Comparison of ENCODE assay signal across 29 cellular contexts in genomic region chr4:145345401-145345800, GRCh38.
"Had no signal": no experiment of that assay in that cellular context is flagged by ENCODE, and none has a peak within 500 bp of the region (broad histone marks: within the 10 kb centered on the region; RNA-seq: fewer than 3 reads in every experiment).

No MANE protein-coding gene starts in this region.

- H3K27me3 Mint-ChIP-seq: progenitor cell of endocrine pancreas had no signal

- H3K36me3 Mint-ChIP-seq: activated naive CD8-positive, alpha-beta T cell treated with anti-CD3 and anti-CD28 coated beads for 36 hours; stimulated activated memory B cell treated with anti-CD40 and anti-IgM and Interleukin-4, amounts not matched to agents 10 μg/mL and 1 μg/mL and 100 μg/mL, for 72 hours had no signal

- H3K4me1 Mint-ChIP-seq: activated B cell treated with CpG ODN at 0.5 μM for 24 hours; activated naive CD8-positive, alpha-beta T cell treated with anti-CD3 and anti-CD28 coated beads for 36 hours; stimulated activated memory B cell treated with anti-CD40 and anti-IgM and Interleukin-4, amounts not matched to agents 10 μg/mL and 1 μg/mL and 100 μg/mL, for 72 hours; stimulated activated naive CD8-positive, alpha-beta T cell treated with anti-CD3 and anti-CD28 coated beads, Interleukin-15, amount 100 ng/mL, for 72 hours had no signal

- DNase-seq: activated B cell treated with CpG ODN at 0.5 μM for 24 hours; activated effector memory CD4-positive, alpha-beta T cell treated with Interleukin-2 at 50 U/mL for 16 hours; activated naive CD4-positive, alpha-beta T cell treated with Interleukin-2 at 50 U/mL for 16 hours; activated naive CD8-positive, alpha-beta T cell treated with anti-CD3 and anti-CD28 coated beads for 36 hours; activated T-cell treated with anti-CD3 and anti-CD28 coated beads for 4 hours; adrenal gland; body of pancreas; cerebellar nuclear complex; cortex of kidney; effector memory CD8-positive, alpha-beta T cell; islet precursor cell; left cardiac atrium; left ventricle myocardium superior; ovary; retina; small intestine; stimulated activated CD4-positive, alpha-beta T cell treated with anti-CD3 and anti-CD28 coated beads, Interleukin-1b, Interleukin-23, amount 100 ng/mL, for 48 hours; stimulated activated CD4-positive, alpha-beta T cell treated with anti-CD3 and anti-CD28 coated beads, Interleukin-4, amount 100 ng/mL, for 4 hours; stimulated activated CD8-positive, alpha-beta memory T cell treated with anti-CD3 and anti-CD28 coated beads, Interleukin-4, amount 100 ng/mL, for 48 hours; stimulated activated naive CD8-positive, alpha-beta T cell treated with anti-CD3 and anti-CD28 coated beads, Interleukin-15, amount 100 ng/mL, for 72 hours; substantia nigra; T-helper 1 cell had no signal

- H3K4me3 Mint-ChIP-seq: activated B cell treated with CpG ODN at 0.5 μM for 24 hours; activated naive CD8-positive, alpha-beta T cell treated with anti-CD3 and anti-CD28 coated beads for 36 hours; effector memory CD8-positive, alpha-beta T cell; nephron; stimulated activated memory B cell treated with anti-CD40 and anti-IgM and Interleukin-4, amounts not matched to agents 10 μg/mL and 1 μg/mL and 100 μg/mL, for 72 hours; stimulated activated naive CD8-positive, alpha-beta T cell treated with anti-CD3 and anti-CD28 coated beads, Interleukin-15, amount 100 ng/mL, for 72 hours; T-helper 2 cell treated with Interferon-gamma antibody and Interleukin-4, amounts not matched to agents 5 μg/mL and 100 μg/mL, for 36 hours had no signal

- H3K9me3 ChIP-seq: adrenal gland, body of pancreas, ovary, upper lobe of left lung, vagina had no signal

- H3K27ac Mint-ChIP-seq: activated B cell treated with CpG ODN at 0.5 μM for 24 hours; activated naive CD8-positive, alpha-beta T cell treated with anti-CD3 and anti-CD28 coated beads for 36 hours; effector memory CD8-positive, alpha-beta T cell; nephron; progenitor cell of endocrine pancreas; stimulated activated memory B cell treated with anti-CD40 and anti-IgM and Interleukin-4, amounts not matched to agents 10 μg/mL and 1 μg/mL and 100 μg/mL, for 72 hours; stimulated activated naive CD8-positive, alpha-beta T cell treated with anti-CD3 and anti-CD28 coated beads, Interleukin-15, amount 100 ng/mL, for 72 hours; T-helper 2 cell treated with Interferon-gamma antibody and Interleukin-4, amounts not matched to agents 5 μg/mL and 100 μg/mL, for 36 hours had no signal

- H3K36me3 ChIP-seq: adrenal gland, ovary, upper lobe of left lung, vagina had no signal

- H3K27me3 ChIP-seq: adrenal gland, body of pancreas, ovary, upper lobe of left lung, vagina had no signal

- H3K27ac ChIP-seq: adrenal gland, body of pancreas, ovary, upper lobe of left lung, vagina had no signal

- H3K9me3 Mint-ChIP-seq: activated B cell treated with CpG ODN at 0.5 μM for 24 hours; activated naive CD8-positive, alpha-beta T cell treated with anti-CD3 and anti-CD28 coated beads for 36 hours; effector memory CD8-positive, alpha-beta T cell; nephron; stimulated activated memory B cell treated with anti-CD40 and anti-IgM and Interleukin-4, amounts not matched to agents 10 μg/mL and 1 μg/mL and 100 μg/mL, for 72 hours; stimulated activated naive CD8-positive, alpha-beta T cell treated with anti-CD3 and anti-CD28 coated beads, Interleukin-15, amount 100 ng/mL, for 72 hours; T-helper 2 cell treated with Interferon-gamma antibody and Interleukin-4, amounts not matched to agents 5 μg/mL and 100 μg/mL, for 36 hours had no signal

- ATAC-seq: body of pancreas; effector memory CD8-positive, alpha-beta T cell; left cardiac atrium; left ventricle myocardium superior; sciatic nerve had no signal

- H3K4me3 ChIP-seq: adrenal gland, body of pancreas, ovary, upper lobe of left lung, vagina had no signal

- H3K4me1 ChIP-seq: adrenal gland, upper lobe of left lung, vagina had no signal
